ENCODE assay signal across 25 cellular contexts in the genomic region with DNA sequence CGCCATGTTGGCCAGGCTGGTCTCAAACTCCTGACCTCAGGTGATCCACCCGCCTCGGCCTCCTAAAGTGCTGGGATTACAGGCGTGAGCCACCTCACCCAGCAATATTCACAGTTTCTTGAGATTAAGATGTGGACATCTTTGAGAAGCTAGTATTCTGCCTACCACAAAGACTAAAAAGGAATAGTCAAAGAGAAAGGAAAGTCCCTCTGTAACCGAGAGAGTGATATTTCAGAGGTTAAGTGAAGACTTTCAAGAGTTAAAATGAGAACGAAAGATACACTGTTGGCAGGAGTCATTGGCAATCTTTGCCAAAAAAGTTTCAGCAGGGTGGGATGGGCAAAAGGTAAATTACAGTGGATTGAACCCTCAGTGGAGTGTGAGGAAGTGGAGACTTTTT. TPM values are rescaled to one million over a fixed set of nuclear protein-coding genes. Genes with fewer than 3 reads are reported as not detected.
DNase-seq lines count a peak whose midpoint lies in the region; ATAC-seq and TF ChIP-seq lines count a peak whose summit lies in the region.
"Had no signal": no experiment of that assay in that cellular context is flagged by ENCODE, and none has a peak within 500 bp of the region (broad histone marks: within the 10 kb centered on the region; RNA-seq: fewer than 3 reads in every experiment).

No MANE protein-coding gene starts in this region.

- no peaks in the 10 kb centered on the region for H3K9me3 Mint-ChIP-seq in activated T-cell treated with anti-CD3 and anti-CD28 coated beads, Interleukin-2, amount 50 U/mL, for 24 hours
- H3K9me3 Mint-ChIP-seq in WTC11: no peaks in the 10 kb centered on the region
- H3K9me3 Mint-ChIP-seq in naive thymus-derived CD4-positive, alpha-beta T cell: peaks cover 0 to 2% (median 0%) of the 10 kb centered on the region in 11 donors
- H3K9me3 Mint-ChIP-seq: brain had no signal

- peaks cover 33 to 92% (median 36%) of the 10 kb centered on the region in 3 experiments for H3K36me3 ChIP-seq in naive thymus-derived CD4-positive, alpha-beta T cell (ENCODE audit: control insufficient read depth in 2 of 3, insufficient read depth in 3 of 3, low read length in 3 of 3)

- no peak overlapping the region for H3K4me3 ChIP-seq in GM12865 (ENCODE audit: low read depth, low read length)
- no peak overlapping the region for H3K4me3 ChIP-seq in naive thymus-derived CD4-positive, alpha-beta T cell (ENCODE audit: low read length)
- H3K4me3 ChIP-seq: sigmoid colon, SK-N-MC had no signal

- POLR2A ChIA-PET in WTC11 (lab: Charles Lee): interaction anchor here (0.6 kb wide), 1 partner anchor 10 kb away, joined by 3 read pairs; no protein-coding TSS in a partner anchor
- POLR2A ChIA-PET in naive thymus-derived CD4-positive, alpha-beta T cell (lab: Charles Lee): interaction anchor here (0.6 to 27.1 kb wide), 7 partner anchors 11 to 208 kb away, joined by 3 to 728 read pairs (median 4); a partner anchor contains a TSS

- H3K4me1 ChIP-seq in naive thymus-derived CD4-positive, alpha-beta T cell (ENCODE audit: control insufficient read depth in 2 of 2, insufficient read depth in 2 of 2, low read length in 2 of 2): peaks cover 0 to 4% of the 10 kb centered on the region in 2 donors
- H3K4me1 ChIP-seq: sigmoid colon had no signal

- CTCF ChIA-PET in WTC11 (lab: Charles Lee): interaction anchor here (1.1 kb wide), 1 partner anchor 208 kb away, joined by 4 read pairs; no protein-coding TSS in a partner anchor
- CTCF ChIA-PET in naive thymus-derived CD4-positive, alpha-beta T cell (lab: Charles Lee): no interaction called here

- no peaks in the 10 kb centered on the region for H3K27me3 Mint-ChIP-seq in activated T-cell treated with anti-CD3 and anti-CD28 coated beads, Interleukin-2, amount 50 U/mL, for 24 hours
- no peaks in the 10 kb centered on the region; the same call in 1 of the 2 replicates for H3K27me3 Mint-ChIP-seq in WTC11 (ENCODE audit: low read depth)
- no peaks in the 10 kb centered on the region for H3K27me3 Mint-ChIP-seq in naive thymus-derived CD4-positive, alpha-beta T cell
- H3K27me3 Mint-ChIP-seq: brain had no signal

- ATAC-seq in WTC11 (no peak), HG02678 (IDR thresholded peaks at IDR 0.05; ENCODE audit: unreplicated experiment) (no peak), GM19351 (IDR thresholded peaks at IDR 0.05; ENCODE audit: unreplicated experiment) (no peak)
- ATAC-seq in naive thymus-derived CD4-positive, alpha-beta T cell: no peak
- ATAC-seq: esophagus mucosa had no signal

- intact Hi-C loops in naive thymus-derived CD4-positive, alpha-beta T cell (cut with micrococcal nuclease): loop anchor here in 1 of 2 donors (1.0 kb wide), 1 partner anchor 10 kb away; no protein-coding TSS in a partner anchor

- H3K9me3 ChIP-seq in naive thymus-derived CD4-positive, alpha-beta T cell (ENCODE audit: control insufficient read depth in 2 of 3, low read length in 3 of 3): no peaks in the 10 kb centered on the region
- H3K9me3 ChIP-seq: sigmoid colon had no signal

- no peaks in the 10 kb centered on the region for H3K27me3 ChIP-seq in naive thymus-derived CD4-positive, alpha-beta T cell (ENCODE audit: control insufficient read depth in 2 of 2, insufficient read depth in 2 of 2, low read length in 2 of 2)
- H3K27me3 ChIP-seq: sigmoid colon had no signal

- H3K36me3 Mint-ChIP-seq in activated T-cell treated with anti-CD3 and anti-CD28 coated beads, Interleukin-2, amount 50 U/mL, for 24 hours (ENCODE audit: low read depth): peaks cover 86% of the 10 kb centered on the region
- H3K36me3 Mint-ChIP-seq in WTC11: no peaks in the 10 kb centered on the region
- H3K36me3 Mint-ChIP-seq in naive thymus-derived CD4-positive, alpha-beta T cell: peaks cover 20 to 52% (median 36%) of the 10 kb centered on the region in 5 donors

- H3K27ac Mint-ChIP-seq in activated T-cell treated with anti-CD3 and anti-CD28 coated beads, Interleukin-2, amount 50 U/mL, for 24 hours: peak overlapping the region; percentile 86
- peak overlapping the region; percentile 20; the same call in 1 of the 2 replicates for H3K27ac Mint-ChIP-seq in WTC11
- peak overlapping the region in 6 of 9 donors; percentile 12 to 86 (median 72) for H3K27ac Mint-ChIP-seq in naive thymus-derived CD4-positive, alpha-beta T cell
- H3K27ac Mint-ChIP-seq: brain had no signal

- no peak overlapping the region for H3K4me3 Mint-ChIP-seq in activated T-cell treated with anti-CD3 and anti-CD28 coated beads, Interleukin-2, amount 50 U/mL, for 24 hours
- no peak overlapping the region for H3K4me3 Mint-ChIP-seq in WTC11
- peak overlapping the region in 1 of 10 donors; percentile 45 for H3K4me3 Mint-ChIP-seq in naive thymus-derived CD4-positive, alpha-beta T cell
- H3K4me3 Mint-ChIP-seq: brain had no signal

- H3K4me1 Mint-ChIP-seq in activated T-cell treated with anti-CD3 and anti-CD28 coated beads, Interleukin-2, amount 50 U/mL, for 24 hours (ENCODE audit: low read depth): peaks cover 42% of the 10 kb centered on the region
- no peaks in the 10 kb centered on the region for H3K4me1 Mint-ChIP-seq in WTC11
- H3K4me1 Mint-ChIP-seq in naive thymus-derived CD4-positive, alpha-beta T cell: peaks cover 23 to 70% (median 60%) of the 10 kb centered on the region in 7 donors
- H3K4me1 Mint-ChIP-seq: brain had no signal

- peak overlapping the region; percentile 9 for H3K27ac ChIP-seq in naive thymus-derived CD4-positive, alpha-beta T cell (ENCODE audit: low read depth, low read length)
- H3K27ac ChIP-seq: C4-2B, sigmoid colon, SK-N-MC had no signal

- no peak for TF ChIP-seq CTCF in GM12865 (IDR thresholded peaks at IDR 0.05; ENCODE audit: insufficient read depth, low read depth, low read length, missing control alignments)
- no peak for TF ChIP-seq CTCF in WTC11 (IDR thresholded peaks at IDR 0.05)

- no peak for DNase-seq in activated T-cell treated with anti-CD3 and anti-CD28 coated beads, Interleukin-2, amount 50 U/mL, for 24 hours
- no peak for DNase-seq in activated T-cell treated with anti-CD3 and anti-CD28 coated beads, Interleukin-2, amount 50 U/mL, for 1 hour
- DNase-seq in GM12865 (ENCODE audit: low read depth): peak; percentile 59
- no peak for DNase-seq in WTC11 (ENCODE audit: low spot score)
- no peak for DNase-seq in naive thymus-derived CD4-positive, alpha-beta T cell
- no peak for DNase-seq in RPMI8226
- DNase-seq: ACHN; activated CD4-positive, CD25-positive, alpha-beta regulatory T cell treated with anti-CD3 and anti-CD28 coated beads, Interleukin-2, amount 50 U/mL, for 72 hours; DMS153; effector CD8-positive, alpha-beta T cell; KBM-7; MM.1S; NCI-H1436; NK-92 treated with Interleukin-12 subunit alpha and Interleukin-12 subunit beta, amount 100 ng/mL, for 24 hours; sigmoid colon; stimulated activated CD4-positive, alpha-beta T cell treated with anti-CD3 and anti-CD28 coated beads, Interleukin-15, amount 100 ng/mL, for 24 hours; stimulated activated CD8-positive, alpha-beta memory T cell treated with anti-CD3 and anti-CD28 coated beads, Interleukin-4, amount 100 ng/mL, for 48 hours; T1000 had no signal

TF ChIP-seq in WTC11, 78 proteins besides CTCF, POLR2A, EP300 and RAD21 (continues in another document):
- TF ChIP-seq, protein P1, sequence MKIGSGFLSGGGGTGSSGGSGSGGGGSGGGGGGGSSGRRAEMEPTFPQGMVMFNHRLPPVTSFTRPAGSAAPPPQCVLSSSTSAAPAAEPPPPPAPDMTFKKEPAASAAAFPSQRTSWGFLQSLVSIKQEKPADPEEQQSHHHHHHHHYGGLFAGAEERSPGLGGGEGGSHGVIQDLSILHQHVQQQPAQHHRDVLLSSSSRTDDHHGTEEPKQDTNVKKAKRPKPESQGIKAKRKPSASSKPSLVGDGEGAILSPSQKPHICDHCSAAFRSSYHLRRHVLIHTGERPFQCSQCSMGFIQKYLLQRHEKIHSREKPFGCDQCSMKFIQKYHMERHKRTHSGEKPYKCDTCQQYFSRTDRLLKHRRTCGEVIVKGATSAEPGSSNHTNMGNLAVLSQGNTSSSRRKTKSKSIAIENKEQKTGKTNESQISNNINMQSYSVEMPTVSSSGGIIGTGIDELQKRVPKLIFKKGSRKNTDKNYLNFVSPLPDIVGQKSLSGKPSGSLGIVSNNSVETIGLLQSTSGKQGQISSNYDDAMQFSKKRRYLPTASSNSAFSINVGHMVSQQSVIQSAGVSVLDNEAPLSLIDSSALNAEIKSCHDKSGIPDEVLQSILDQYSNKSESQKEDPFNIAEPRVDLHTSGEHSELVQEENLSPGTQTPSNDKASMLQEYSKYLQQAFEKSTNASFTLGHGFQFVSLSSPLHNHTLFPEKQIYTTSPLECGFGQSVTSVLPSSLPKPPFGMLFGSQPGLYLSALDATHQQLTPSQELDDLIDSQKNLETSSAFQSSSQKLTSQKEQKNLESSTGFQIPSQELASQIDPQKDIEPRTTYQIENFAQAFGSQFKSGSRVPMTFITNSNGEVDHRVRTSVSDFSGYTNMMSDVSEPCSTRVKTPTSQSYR (CRISPR knock-in tag; IDR thresholded peaks at IDR 0.05): no peak
- TF ChIP-seq FOXK1 (CRISPR knock-in tag; IDR thresholded peaks at IDR 0.05): no peak
- TF ChIP-seq, protein P2, sequence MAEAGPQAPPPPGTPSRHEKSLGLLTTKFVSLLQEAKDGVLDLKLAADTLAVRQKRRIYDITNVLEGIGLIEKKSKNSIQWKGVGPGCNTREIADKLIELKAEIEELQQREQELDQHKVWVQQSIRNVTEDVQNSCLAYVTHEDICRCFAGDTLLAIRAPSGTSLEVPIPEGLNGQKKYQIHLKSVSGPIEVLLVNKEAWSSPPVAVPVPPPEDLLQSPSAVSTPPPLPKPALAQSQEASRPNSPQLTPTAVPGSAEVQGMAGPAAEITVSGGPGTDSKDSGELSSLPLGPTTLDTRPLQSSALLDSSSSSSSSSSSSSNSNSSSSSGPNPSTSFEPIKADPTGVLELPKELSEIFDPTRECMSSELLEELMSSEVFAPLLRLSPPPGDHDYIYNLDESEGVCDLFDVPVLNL (CRISPR knock-in tag; IDR thresholded peaks at IDR 0.05; ENCODE audit: borderline replicate concordance, low read depth): no peak
- TF ChIP-seq SMAD4 (CRISPR knock-in tag; IDR thresholded peaks at IDR 0.05): no peak

RNA-seq across cellular contexts. Expression of a gene that starts 15.6 kb away (rescaled TPM):
- 19.8 to 25.5 TPM (median 23.6 TPM) in 3 replicates for total RNA-seq in WTC11 (2021)
- 1,000 to 10,000 TPM in 3 of 5 experiments, 100 to 1,000 TPM in 2; 705 to 1,507 (median 1,164) TPM for total RNA-seq in naive thymus-derived CD4-positive, alpha-beta T cell
- polyA plus RNA-seq in naive thymus-derived CD4-positive, alpha-beta T cell: 100 to 1,000 TPM; 259 to 557 TPM

RNA-seq across cellular contexts. Expression of a gene that starts 18.9 kb away (rescaled TPM):
- 55.5 to 61.7 TPM (median 57.3 TPM) in 3 replicates for total RNA-seq in WTC11 (2021)
- 10 to 100 TPM; 18.5 to 46.9 (median 35.0) TPM for total RNA-seq in naive thymus-derived CD4-positive, alpha-beta T cell
- polyA plus RNA-seq in naive thymus-derived CD4-positive, alpha-beta T cell: 10 to 100 TPM; 62.1 to 70.7 TPM

RNA-seq across cellular contexts. Expression of a gene that starts 19.3 kb away (rescaled TPM):
- 72.2 to 86.5 TPM (median 79.3 TPM) in 3 replicates for total RNA-seq in WTC11 (2021)
- total RNA-seq in naive thymus-derived CD4-positive, alpha-beta T cell: not detected
- polyA plus RNA-seq in naive thymus-derived CD4-positive, alpha-beta T cell: under 1 TPM; 0.09 to 0.57 TPM
- total RNA-seq: frontal cortex had no signal

RNA-seq across cellular contexts. Expression of a gene that starts 20.1 kb away (rescaled TPM):
- 37.6 to 44.1 TPM (median 43.1 TPM) in 3 replicates for total RNA-seq in WTC11 (2021)
- total RNA-seq in naive thymus-derived CD4-positive, alpha-beta T cell: 10 to 100 TPM; 19.0 to 77.2 (median 24.1) TPM
- 1 to 10 TPM; 7.0 to 9.6 TPM for polyA plus RNA-seq in naive thymus-derived CD4-positive, alpha-beta T cell

RNA-seq across cellular contexts. Expression of a gene that starts 27.3 kb away (rescaled TPM):
- total RNA-seq in WTC11 (2021): 55.0 to 65.8 TPM (median 64.3 TPM) in 3 replicates
- 100 to 1,000 TPM in 1 of 5 experiments, 10 to 100 TPM in 4; 45.2 to 109 (median 62.7) TPM for total RNA-seq in naive thymus-derived CD4-positive, alpha-beta T cell
- polyA plus RNA-seq in naive thymus-derived CD4-positive, alpha-beta T cell: 10 to 100 TPM; 69.6 to 86.7 TPM

Comparison
In these comparisons a context has a peak if more than half of its experiments do, and no peak if none do; other contexts are left out.
1. H3K27ac Mint-ChIP-seq: peak in every context shown above with its lines; median percentile 86 in activated T-cell treated with anti-CD3 and anti-CD28 coated beads, Interleukin-2, amount 50 U/mL, for 24 hours; 72 in naive thymus-derived CD4-positive, alpha-beta T cell; 20 in WTC11.
2. RNA of a gene that starts 15.6 kb away (total RNA-seq): 705 to 1,507 TPM in naive thymus-derived CD4-positive, alpha-beta T cell; 19.8 to 25.5 TPM in WTC11; every median in the first group is over 10 times any median in the second.
3. RNA of a gene that starts 19.3 kb away (total RNA-seq): 72.2 to 86.5 TPM in WTC11; not detected in naive thymus-derived CD4-positive, alpha-beta T cell; every median in the first group is over 10 times any median in the second.